Comparison of ENCODE assay signal across 10 cellular contexts in genomic region chr1:26784886-26785285, GRCh38. TPM values are rescaled to one million over a fixed set of nuclear protein-coding genes. Genes with fewer than 3 reads are reported as not detected.
DNase-seq lines count a peak whose midpoint lies in the region; ATAC-seq, FAIRE-seq and TF ChIP-seq lines count a peak whose summit lies in the region.
"Had no signal": no experiment of that assay in that cellular context is flagged by ENCODE, and none has a peak within 500 bp of the region (broad histone marks: within the 10 kb centered on the region; RNA-seq: fewer than 3 reads in every experiment).

No MANE protein-coding gene starts in this region.

- BruUV-seq in Panc1 (replicated peaks; lab: Mats Ljungman, UMichigan): no TSS peak

- 0 out of 22 replicates have a peak overlapping the region, but pooled peaks of 2 of the 11 experiments have one; percentile 96 for H3K9ac ChIP-seq in BLaER1 treated with 17β-estradiol and CSF1 and Interleukin-3, amounts not matched to agents 10 nM and 100 nM

- in situ Hi-C loops in Panc1 (cut with HindIII; ENCODE audit: low pct_unique_long_range_greater_than_20kb, low sequenced_read_pairs): loop anchor here (5.0 kb wide), 1 partner anchor 183 kb away; no protein-coding TSS in a partner anchor

- CTCF ChIA-PET in Panc1 (lab: Charles Lee): no interaction called here

- intact Hi-C loops in Panc1 (cut with micrococcal nuclease; ENCODE audit: unreplicated experiment) (loop anchor here (5.0 kb wide), 1 partner anchor 88 kb away; the partner anchor contains the start of gene ARID1A), pancreas (cut with DNase I) (no loop called here)

- peaks cover 8 to 22% (median 17%) of the 10 kb centered on the region in 11 experiments; a peak in 19 of 22 replicates for H4K20me1 ChIP-seq in BLaER1 treated with 17β-estradiol and CSF1 and Interleukin-3, amounts not matched to agents 10 nM and 100 nM

- peak overlapping the region in 7 of 11 experiments; percentile 16 to 99 (median 98); a peak in 9 of 22 replicates for H3K27ac ChIP-seq in BLaER1 treated with 17β-estradiol and CSF1 and Interleukin-3, amounts not matched to agents 10 nM and 100 nM
- peak overlapping the region; percentile 100 for H3K27ac ChIP-seq in Panc1 (ENCODE audit: low read length)
- peak overlapping the region; percentile 98 for H3K27ac ChIP-seq in epithelial cell of prostate
- peak overlapping the region in 3 of 4 donors; percentile 6 to 62 (median 19) for H3K27ac ChIP-seq in pancreas

- H3K9me3 ChIP-seq in BLaER1 treated with 17β-estradiol and CSF1 and Interleukin-3, amounts not matched to agents 10 nM and 100 nM (replicated peaks in 1 of 11): no peaks in the 10 kb centered on the region
- H3K9me3 ChIP-seq in Panc1 (ENCODE audit: control insufficient read depth, insufficient read depth, low read depth, low read length) (no peaks in the 10 kb centered on the region), pancreas (no peaks in the 10 kb centered on the region)
- H3K9me3 ChIP-seq: mucosa of descending colon had no signal

- 95% methylated on average over 1 of the region's 1 CpG for whole genome bisulfite sequencing in pancreas, 2 donors

- H3K4me2 ChIP-seq in BLaER1 treated with 17β-estradiol and CSF1 and Interleukin-3, amounts not matched to agents 10 nM and 100 nM: peak overlapping the region; percentile 91 to 100 (median 98)

- no peak for ATAC-seq in Panc1
- no peak for ATAC-seq in pancreas
- no peak for ATAC-seq in HG02610 (IDR thresholded peaks at IDR 0.05; ENCODE audit: unreplicated experiment)
- ATAC-seq: mucosa of descending colon had no signal

- no peak overlapping the region for H3K4me3 ChIP-seq in BLaER1 treated with 17β-estradiol and CSF1 and Interleukin-3, amounts not matched to agents 10 nM and 100 nM
- no peak overlapping the region for H3K4me3 ChIP-seq in Panc1 (ENCODE audit: low read depth in 2 of 2, low read length in 2 of 2)
- H3K4me3 ChIP-seq in pancreas: no peak overlapping the region
- H3K4me3 ChIP-seq: mucosa of descending colon had no signal

- peaks cover 25 to 45% (median 37%) of the 10 kb centered on the region in 11 experiments for H3K36me3 ChIP-seq in BLaER1 treated with 17β-estradiol and CSF1 and Interleukin-3, amounts not matched to agents 10 nM and 100 nM
- H3K36me3 ChIP-seq in Panc1 (ENCODE audit: control insufficient read depth, insufficient read depth, low read length) (peaks cover 19% of the 10 kb centered on the region), pancreas (peaks cover 0 to 9% (median 7%) of the 10 kb centered on the region in 3 donors)

- no peaks in the 10 kb centered on the region for H3K27me3 ChIP-seq in BLaER1 treated with 17β-estradiol and CSF1 and Interleukin-3, amounts not matched to agents 10 nM and 100 nM
- H3K27me3 ChIP-seq in Panc1 (ENCODE audit: control insufficient read depth, insufficient read depth, low read length) (no peaks in the 10 kb centered on the region), pancreas (no peaks in the 10 kb centered on the region)

- peaks cover 60 to 88% (median 71%) of the 10 kb centered on the region in 10 experiments for H3K4me1 ChIP-seq in BLaER1 treated with 17β-estradiol and CSF1 and Interleukin-3, amounts not matched to agents 10 nM and 100 nM
- H3K4me1 ChIP-seq in Panc1 (ENCODE audit: control insufficient read depth, insufficient read depth, low read length) (peaks cover 77% of the 10 kb centered on the region), pancreas (peaks cover 24 to 45% (median 31%) of the 10 kb centered on the region in 3 donors)

- TF ChIP-seq CTCF in Panc1 (IDR thresholded peaks at IDR 0.05): no peak
- no peak for TF ChIP-seq CTCF in pancreas (IDR thresholded peaks at IDR 0.05)

- POLR2A ChIA-PET in Panc1 (lab: Charles Lee): interaction anchor here (0.7 kb wide), 1 partner anchor 62 kb away, joined by 15 read pairs; no protein-coding TSS in a partner anchor

- no peak for FAIRE-seq in pancreas (lab: Jason Lieb, UNC)

- DNase-seq in Panc1 (ENCODE audit: low read depth, low spot score) (no peak), epithelial cell of prostate (ENCODE audit: low read depth, low spot score) (no peak), pancreas (no peak), SW480 (ENCODE audit: low spot score) (no peak)
- no peak for DNase-seq in stimulated activated CD4-positive, alpha-beta T cell treated with anti-CD3 and anti-CD28 coated beads, Interleukin-1b, Interleukin-23, amount 100 ng/mL, for 48 hours
- DNase-seq in stimulated activated CD4-positive, alpha-beta T cell treated with anti-CD3 and anti-CD28 coated beads, Interleukin-4, amount 100 ng/mL, for 1 hour: no peak
- DNase-seq: mucosa of descending colon, NCI-H1694 had no signal

RNA-seq across cellular contexts. Expression of gene PIGV, which starts 2.9 kb away (rescaled TPM):
- total RNA-seq in Panc1 (2021; ENCODE audit: unreplicated experiment) (20.1 TPM), pancreas (1 to 10 TPM; 5.6 to 9.5 (median 7.3) TPM)
- polyA plus RNA-seq in Panc1 (2012; ENCODE audit: insufficient read length): 20.2 TPM
- polyA plus RNA-seq in pancreas: 1 to 10 TPM; 3.3 to 6.2 TPM

RNA-seq across cellular contexts. Expression of gene ZDHHC18, which starts 41.6 kb away (rescaled TPM):
- total RNA-seq in Panc1 (2021; ENCODE audit: unreplicated experiment) (45.4 TPM), pancreas (1 to 10 TPM; 3.4 to 9.9 (median 5.4) TPM)
- 66.3 TPM for polyA plus RNA-seq in Panc1 (2012; ENCODE audit: insufficient read length)
- polyA plus RNA-seq in pancreas: 1 to 10 TPM; 6.4 to 8.6 TPM

Comparison
In these comparisons a context has a peak if more than half of its experiments do, and no peak if none do; other contexts are left out.
1. H3K27ac ChIP-seq: peak in every context shown above with its lines; median percentile 100 in Panc1; 98 in BLaER1 treated with 17β-estradiol and CSF1 and Interleukin-3, amounts not matched to agents 10 nM and 100 nM; 98 in epithelial cell of prostate; 19 in pancreas.